25 cellular contexts compared by ENCODE assay signal in the genomic region with DNA sequence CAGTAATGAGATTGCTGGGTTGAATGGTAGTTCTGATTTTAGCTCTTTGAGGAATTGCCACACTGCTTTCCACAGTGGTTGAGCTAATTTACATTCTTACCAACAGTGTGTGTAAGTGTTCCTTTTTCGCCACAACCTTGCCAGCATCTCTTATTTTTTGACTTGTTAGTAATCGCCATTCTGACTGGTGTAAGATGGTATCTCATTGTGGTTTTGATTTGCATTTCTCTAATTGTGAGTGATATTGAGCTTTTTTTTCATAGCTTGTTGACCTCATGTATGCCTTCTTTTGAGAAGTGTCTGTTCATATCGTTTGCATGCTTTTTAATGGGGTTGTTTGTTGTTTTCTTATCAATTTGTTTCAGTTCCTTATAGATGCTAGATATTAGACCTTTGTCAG.
"Had no signal": no experiment of that assay in that cellular context is flagged by ENCODE, and none has a peak within 500 bp of the region (broad histone marks: within the 10 kb centered on the region; RNA-seq: fewer than 3 reads in every experiment).

No MANE protein-coding gene starts in this region.

- H3K36me3 ChIP-seq: adrenal gland, neural progenitor cell, thoracic aorta had no signal

- ATAC-seq: foreskin keratinocyte; left lobe of liver; naive thymus-derived CD4-positive, alpha-beta T cell; sciatic nerve; WTC11 had no signal

- H3K9me3 ChIP-seq: adrenal gland, thoracic aorta had no signal

- H3K27me3 ChIP-seq: adrenal gland, foreskin keratinocyte, hepatocyte, neural progenitor cell had no signal

- H3K27ac Mint-ChIP-seq: activated CD4-positive, alpha-beta memory T cell treated with anti-CD3 and anti-CD28 coated beads, Interleukin-2, amount 10 ng/mL, durations not matched to agents 7 days and 5 days; activated naive CD8-positive, alpha-beta T cell; activated T-helper 2 cell treated with anti-CD3 and anti-CD28 coated beads, Interferon-gamma antibody, Interleukin-2, Interleukin-4, amounts not matched to agents 10 μg/mL and 5 μg/mL and 100 μg/mL, durations not matched to agents 14 hours and 24 hours and 36 hours; immature natural killer cell; naive thymus-derived CD4-positive, alpha-beta T cell; neural progenitor cell; type B pancreatic cell; WTC11 had no signal

- H3K9me3 Mint-ChIP-seq: neural progenitor cell had no signal

- H3K4me3 Mint-ChIP-seq: activated CD4-positive, alpha-beta memory T cell treated with anti-CD3 and anti-CD28 coated beads, Interleukin-2, amount 10 ng/mL, durations not matched to agents 7 days and 5 days; activated naive CD8-positive, alpha-beta T cell; immature natural killer cell; naive thymus-derived CD4-positive, alpha-beta T cell; neural progenitor cell; type B pancreatic cell; WTC11 had no signal

- H3K4me1 ChIP-seq: adrenal gland, foreskin keratinocyte, neural progenitor cell had no signal

- H3K27me3 Mint-ChIP-seq: activated CD4-positive, alpha-beta memory T cell treated with anti-CD3 and anti-CD28 coated beads, Interleukin-2, amount 10 ng/mL, durations not matched to agents 7 days and 5 days; activated naive CD8-positive, alpha-beta T cell had no signal

- H3K27ac ChIP-seq: adrenal gland, foreskin keratinocyte, hepatocyte, neural progenitor cell, thoracic aorta had no signal

- H3K4me3 ChIP-seq: adrenal gland, hepatocyte, lung, neural progenitor cell, thoracic aorta had no signal

- H3K4me1 Mint-ChIP-seq: immature natural killer cell; naive thymus-derived CD4-positive, alpha-beta T cell; neural progenitor cell had no signal

- DNase-seq: activated CD4-positive, alpha-beta memory T cell treated with anti-CD3 and anti-CD28 coated beads, Interleukin-2, amount 10 ng/mL, durations not matched to agents 7 days and 5 days; activated CD4-positive, alpha-beta T cell treated with anti-CD3 and anti-CD28 coated beads for 4 hours; activated naive CD4-positive, alpha-beta T cell; adrenal gland; central memory CD4-positive, alpha-beta T cell; dermis blood vessel endothelial cell; effector CD8-positive, alpha-beta T cell; foreskin keratinocyte; immature natural killer cell; naive thymus-derived CD4-positive, alpha-beta T cell; small intestine; stimulated activated CD4-positive, alpha-beta T cell treated with anti-CD3 and anti-CD28 coated beads, Interleukin-15, amount 100 ng/mL, for 24 hours; stimulated activated naive CD4-positive, alpha-beta T cell treated with Interleukin-2 at 50 U/mL for 16 hours; T-helper 1 cell; T1000 had no signal

- H3K36me3 Mint-ChIP-seq: activated naive CD8-positive, alpha-beta T cell; immature natural killer cell; naive thymus-derived CD4-positive, alpha-beta T cell; neural progenitor cell; type B pancreatic cell; WTC11 had no signal
